ENCODE assay signal across 18 cellular contexts in the genomic region with DNA sequence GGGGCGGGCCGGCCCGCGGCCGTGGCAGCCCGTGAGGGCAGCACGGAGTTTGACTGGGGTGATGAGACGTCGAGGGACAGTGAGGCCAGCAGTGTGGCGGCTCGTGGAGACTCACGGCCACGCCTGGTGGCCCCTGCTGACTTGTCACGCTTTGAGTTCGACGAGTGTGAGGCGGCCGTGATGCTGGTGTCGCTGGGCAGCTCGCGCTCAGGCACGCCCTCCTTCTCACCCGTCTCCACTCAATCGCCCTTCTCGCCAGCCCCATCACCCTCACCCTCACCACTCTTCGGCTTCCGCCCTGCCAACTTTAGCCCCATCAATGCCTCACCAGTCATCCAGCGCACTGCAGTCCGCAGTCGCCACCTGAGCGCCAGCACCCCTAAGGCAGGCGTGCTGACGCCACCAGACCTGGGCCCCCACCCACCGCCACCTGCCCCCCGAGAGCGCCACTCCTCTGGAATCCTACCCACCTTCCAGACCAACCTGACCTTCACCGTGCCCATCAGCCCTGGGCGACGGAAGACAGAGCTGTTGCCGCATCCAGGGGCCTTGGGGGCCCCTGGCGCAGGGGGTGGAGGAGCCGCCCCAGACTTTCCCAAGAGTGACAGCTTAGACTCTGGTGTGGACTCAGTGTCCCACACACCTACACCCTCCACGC. TPM values are rescaled to one million over a fixed set of nuclear protein-coding genes. Genes with fewer than 3 reads are reported as not detected.
A peak's percentile ranks its signal among the peaks of the same experiment; 100 is the strongest.
DNase-seq lines count a peak whose midpoint lies in the region; ATAC-seq and TF ChIP-seq lines count a peak whose summit lies in the region.
"Had no signal": no experiment of that assay in that cellular context is flagged by ENCODE, and none has a peak within 500 bp of the region (broad histone marks: within the 10 kb centered on the region; RNA-seq: fewer than 3 reads in every experiment).

No MANE protein-coding gene starts in this region.

- H3K9me3 ChIP-seq in breast epithelium (no peaks in the 10 kb centered on the region), gastrocnemius medialis (no peaks in the 10 kb centered on the region), esophagus muscularis mucosa (no peaks in the 10 kb centered on the region)

- H3K4me1 ChIP-seq in breast epithelium = peaks cover 13 to 27% of the 10 kb centered on the region in 2 donors
- peaks cover 54 to 65% of the 10 kb centered on the region in 2 donors for H3K4me1 ChIP-seq in gastrocnemius medialis
- peaks cover 53 to 85% (median 81%) of the 10 kb centered on the region in 4 donors for H3K4me1 ChIP-seq in esophagus muscularis mucosa

- in situ Hi-C loops in gastrocnemius medialis (cut with MboI; ENCODE audit: low sequenced_read_pairs in 4 of 4) = no loop called here

- POLR2A ChIA-PET in MCF 10A (lab: Yijun Ruan, JAX) = no interaction called here
- POLR2A ChIA-PET in RWPE1 (lab: Yijun Ruan, JAX; ENCODE audit: low non-redundant PET) = no interaction called here

- H3K27me3 Mint-ChIP-seq in MCF 10A (ENCODE audit: insufficient read depth, unreplicated experiment) (no peaks in the 10 kb centered on the region), glutamatergic neuron (ENCODE audit: unreplicated experiment) (peaks cover 7% of the 10 kb centered on the region)
- H3K27me3 Mint-ChIP-seq: CD4-positive, CD25-positive, alpha-beta regulatory T cell had no signal

- DNase-seq in breast epithelium (ENCODE audit: low spot score in 2 of 2) (no peak), MCF 10A (ENCODE audit: unreplicated experiment) (no peak), RWPE1 (ENCODE audit: low spot score) (no peak), glutamatergic neuron (no peak), gastrocnemius medialis (no peak), medulla oblongata (ENCODE audit: extremely low spot score) (no peak), esophagus muscularis mucosa (ENCODE audit: extremely low spot score) (no peak)
- DNase-seq: CD4-positive, CD25-positive, alpha-beta regulatory T cell; DMS79; GM23248; Karpas-422; NCI-H187 treated with DMSO at 0.1 percent for 48 hours; NCI-H2171; NCI-H446 treated with DMSO at 0.1 percent for 48 hours; NCI-H748 treated with DMSO at 0.1 percent for 48 hours; PC-9; SHP77 had no signal

- peak overlapping the region; percentile 97 to 98 for H3K27ac ChIP-seq in breast epithelium
- H3K27ac ChIP-seq in RWPE1 = peak overlapping the region; percentile 100
- peak overlapping the region in 3 of 4 donors; percentile 2 to 97 (median 96) for H3K27ac ChIP-seq in gastrocnemius medialis
- no peak overlapping the region for H3K27ac ChIP-seq in esophagus muscularis mucosa (replicated peaks in 1 of 4)
- H3K27ac ChIP-seq: GM23248, PC-9 had no signal

- H3K27ac Mint-ChIP-seq in MCF 10A (ENCODE audit: low read depth, unreplicated experiment) (no peak overlapping the region), glutamatergic neuron (ENCODE audit: unreplicated experiment) (peak overlapping the region; percentile 33)
- H3K27ac Mint-ChIP-seq: CD4-positive, CD25-positive, alpha-beta regulatory T cell had no signal

- no peaks in the 10 kb centered on the region for H3K36me3 ChIP-seq in breast epithelium
- H3K36me3 ChIP-seq in gastrocnemius medialis = peaks cover 0 to 33% of the 10 kb centered on the region in 2 donors
- peaks cover 21 to 54% (median 38%) of the 10 kb centered on the region in 4 donors for H3K36me3 ChIP-seq in esophagus muscularis mucosa

- H3K9me3 Mint-ChIP-seq in MCF 10A (ENCODE audit: unreplicated experiment) (no peaks in the 10 kb centered on the region), glutamatergic neuron (ENCODE audit: unreplicated experiment) (peaks cover 7% of the 10 kb centered on the region)

- BruUV-seq in MCF 10A (replicated peaks; lab: Mats Ljungman, UMichigan) = no TSS peak

- H3K4me3 ChIP-seq in breast epithelium (no peak overlapping the region), gastrocnemius medialis (no peak overlapping the region), esophagus muscularis mucosa (no peak overlapping the region)
- H3K4me3 ChIP-seq: GM23248, PC-9 had no signal

- no peaks in the 10 kb centered on the region for H3K27me3 ChIP-seq in breast epithelium
- H3K27me3 ChIP-seq in gastrocnemius medialis = no peaks in the 10 kb centered on the region
- H3K27me3 ChIP-seq in esophagus muscularis mucosa = no peaks in the 10 kb centered on the region

- WGBS in esophagus muscularis mucosa = 92% methylated on average over 41 of the region's 43 CpGs

- TF ChIP-seq CTCF in breast epithelium (IDR thresholded peaks at IDR 0.05) (no peak), MCF 10A (IDR thresholded peaks at IDR 0.05; ENCODE audit: unreplicated experiment) (no peak), RWPE1 (conservative IDR thresholded peaks at IDR 0.05; ENCODE audit: low read depth) (no peak), glutamatergic neuron (IDR thresholded peaks at IDR 0.05; ENCODE audit: partially characterized antibody, unreplicated experiment) (no peak), gastrocnemius medialis (IDR thresholded peaks at IDR 0.05 in 4 of 5, conservative IDR thresholded peaks at IDR 0.05 in 1 of 5) (no peak), esophagus muscularis mucosa (IDR thresholded peaks at IDR 0.05) (no peak)

- peaks cover 48% of the 10 kb centered on the region for H3K36me3 Mint-ChIP-seq in MCF 10A (ENCODE audit: insufficient read depth, unreplicated experiment)
- no peaks in the 10 kb centered on the region for H3K36me3 Mint-ChIP-seq in glutamatergic neuron (ENCODE audit: unreplicated experiment)

- H3K4me3 Mint-ChIP-seq in MCF 10A (ENCODE audit: unreplicated experiment) (no peak overlapping the region), glutamatergic neuron (ENCODE audit: unreplicated experiment) (no peak overlapping the region)

- ATAC-seq in gastrocnemius medialis = no peak
- no peak for ATAC-seq in HG02763 (IDR thresholded peaks at IDR 0.05; ENCODE audit: unreplicated experiment)

- H3K4me1 Mint-ChIP-seq in MCF 10A (ENCODE audit: insufficient read depth, unreplicated experiment) = peaks cover 45% of the 10 kb centered on the region
- peaks cover 23% of the 10 kb centered on the region for H3K4me1 Mint-ChIP-seq in glutamatergic neuron (ENCODE audit: low read depth, unreplicated experiment)

- CTCF ChIA-PET in MCF 10A (lab: Yijun Ruan, JAX) = interaction anchor here (0.6 to 1.5 kb wide), 4 partner anchors 28 to 165 kb away, joined by 3 to 4 read pairs (median 3); no protein-coding TSS in a partner anchor
- CTCF ChIA-PET in RWPE1 (lab: Yijun Ruan, JAX) = no interaction called here

- no peak for TF ChIP-seq EP300 in esophagus muscularis mucosa (IDR thresholded peaks at IDR 0.05)

- intact Hi-C loops in breast epithelium (cut with DNase I; ENCODE audit: low total_unique reads) = no loop called here
- intact Hi-C loops in MCF 10A (cut with micrococcal nuclease) = no loop called here
- intact Hi-C loops in gastrocnemius medialis (cut with DNase I; ENCODE audit: low total_unique reads) = no loop called here
- intact Hi-C loops in esophagus muscularis mucosa (cut with DNase I) = no loop called here

- no peak for TF ChIP-seq POLR2A in breast epithelium (IDR thresholded peaks at IDR 0.05)
- no peak for TF ChIP-seq POLR2A in gastrocnemius medialis (IDR thresholded peaks at IDR 0.05)
- no peak for TF ChIP-seq POLR2A in esophagus muscularis mucosa (IDR thresholded peaks at IDR 0.05; ENCODE audit: low read depth)

RNA-seq across cellular contexts. Expression of a gene that starts 4.5 kb away (rescaled TPM):
- total RNA-seq in breast epithelium (10 to 100 TPM; 20.2 to 25.6 (median 24.9) TPM), MCF 10A (2022) (66.9 and 67.9 TPM in 2 replicates), glutamatergic neuron (ENCODE audit: unreplicated experiment) (150 TPM), gastrocnemius medialis (10 to 100 TPM; 15.2 to 52.2 (median 41.5) TPM), esophagus muscularis mucosa (10 to 100 TPM; 37.8 to 74.2 (median 56.3) TPM)

RNA-seq across cellular contexts. Expression of a gene that starts 18.6 kb away (rescaled TPM):
- total RNA-seq in breast epithelium = 10 to 100 TPM; 11.4 to 38.6 (median 24.3) TPM
- total RNA-seq in MCF 10A (2022) = 27.8 and 35.1 TPM in 2 replicates
- total RNA-seq in glutamatergic neuron (ENCODE audit: unreplicated experiment) = 28.0 TPM
- 10 to 100 TPM; 14.0 to 26.7 (median 14.8) TPM for total RNA-seq in gastrocnemius medialis
- total RNA-seq in esophagus muscularis mucosa = 10 to 100 TPM; 16.6 to 38.8 (median 35.5) TPM

RNA-seq across cellular contexts. Expression of a gene that starts 28.4 kb away (rescaled TPM):
- total RNA-seq in breast epithelium (1 to 10 TPM in 1 of 3 donors, under 1 TPM in 2; 0.33 to 2.6 (median 0.48) TPM), MCF 10A (2022) (0.30 and 0.64 TPM in 2 replicates), glutamatergic neuron (ENCODE audit: unreplicated experiment) (1.6 TPM), gastrocnemius medialis (not detected), esophagus muscularis mucosa (under 1 TPM in 2 of 4 donors, not detected in 2; 0.17 to 0.50 TPM)
- total RNA-seq: CD4-positive, CD25-positive, alpha-beta regulatory T cell had no signal

RNA-seq across cellular contexts. Expression of a gene that starts 28.9 kb away (rescaled TPM):
- 10 to 100 TPM in 2 of 3 donors, 1 to 10 TPM in 1; 7.5 to 32.4 (median 28.5) TPM for total RNA-seq in breast epithelium
- 9.5 and 30.6 TPM in 2 replicates for total RNA-seq in MCF 10A (2022)
- total RNA-seq in glutamatergic neuron (ENCODE audit: unreplicated experiment) = 199 TPM
- total RNA-seq in gastrocnemius medialis = 10 to 100 TPM in 1 of 4 donors, 1 to 10 TPM in 3; 1.7 to 30.7 (median 5.1) TPM
- 1 to 10 TPM in 3 of 4 donors, under 1 TPM in 1; 0.83 to 8.6 (median 7.2) TPM for total RNA-seq in esophagus muscularis mucosa

RNA-seq across cellular contexts. Expression of a gene that starts 31.1 kb away (rescaled TPM):
- total RNA-seq in breast epithelium (10 to 100 TPM; 18.7 to 22.1 (median 19.8) TPM), MCF 10A (2022) (53.5 and 54.5 TPM in 2 replicates), glutamatergic neuron (ENCODE audit: unreplicated experiment) (83.2 TPM), gastrocnemius medialis (10 to 100 TPM; 24.2 to 48.0 (median 40.1) TPM), esophagus muscularis mucosa (10 to 100 TPM; 33.8 to 46.1 (median 41.8) TPM)

Comparison
In these comparisons a context has a peak if more than half of its experiments do, and no peak if none do; other contexts are left out.
1. H3K27ac ChIP-seq: peak in breast epithelium (2 of 2), RWPE1 (single experiment) and gastrocnemius medialis (3 of 4); none in esophagus muscularis mucosa (0 of 4).